ENCODE assay signal across 17 cellular contexts in the genomic region with DNA sequence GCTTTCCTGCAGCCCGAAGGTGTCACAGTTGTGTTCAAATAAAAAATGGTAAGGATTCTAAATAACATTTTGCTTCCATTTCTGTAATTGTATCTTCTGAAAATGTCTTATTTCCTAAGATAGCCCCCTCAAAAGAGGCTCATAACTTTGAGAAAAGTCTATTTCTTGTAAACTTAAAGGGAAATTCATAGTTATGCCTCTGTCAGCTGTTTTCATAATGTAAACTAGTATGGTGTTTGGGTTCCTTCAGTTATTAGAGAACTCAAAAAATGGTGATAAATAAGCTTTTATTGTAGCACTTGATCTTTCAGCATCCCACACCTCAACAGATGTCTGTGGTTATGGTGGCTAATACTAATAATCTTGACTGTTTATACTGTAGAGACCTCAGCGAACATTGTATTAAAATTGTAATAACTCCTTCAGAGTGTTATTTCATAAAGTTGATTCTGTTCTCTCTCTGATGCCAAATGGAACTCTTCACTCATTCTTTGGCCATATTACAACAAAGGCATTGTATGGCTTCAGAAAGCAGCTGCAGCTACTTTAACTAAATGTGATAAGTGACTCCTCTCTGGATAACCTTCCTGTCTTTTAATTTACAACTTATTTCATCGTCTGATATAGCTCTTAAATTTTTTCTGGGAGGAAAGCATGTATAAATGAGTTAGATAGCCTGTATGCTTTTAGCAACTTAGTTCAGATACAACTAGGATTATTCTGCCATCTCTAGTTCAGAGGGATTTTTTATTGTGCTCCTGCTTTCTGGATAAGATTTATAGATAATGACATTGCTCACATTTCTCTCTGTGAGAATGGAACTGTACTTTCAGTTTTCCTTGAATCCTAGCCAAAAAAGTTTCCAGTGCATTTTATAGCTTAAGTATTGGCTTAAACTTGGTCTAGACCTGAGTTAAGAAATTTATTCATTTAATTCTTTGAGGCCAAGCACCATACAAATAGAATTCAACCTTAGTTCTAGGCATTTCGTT. TPM values are rescaled to one million over a fixed set of nuclear protein-coding genes. Genes with fewer than 3 reads are reported as not detected.
DNase-seq lines count a peak whose midpoint lies in the region; ATAC-seq, FAIRE-seq and TF ChIP-seq lines count a peak whose summit lies in the region.
"Had no signal": no experiment of that assay in that cellular context is flagged by ENCODE, and none has a peak within 500 bp of the region (broad histone marks: within the 10 kb centered on the region; RNA-seq: fewer than 3 reads in every experiment).

No MANE protein-coding gene starts in this region.

- peak; percentile 68 for ATAC-seq in mucosa of descending colon
- no peak for ATAC-seq in GM19463 (IDR thresholded peaks at IDR 0.05; ENCODE audit: unreplicated experiment)
- no peak for ATAC-seq in foreskin keratinocyte
- ATAC-seq: HCT116 had no signal

- FAIRE-seq in A204.1 (lab: Jason Lieb, UNC), result peak; percentile 6
- FAIRE-seq: RCC 7860 had no signal

- peaks cover 12% of the 10 kb centered on the region for H3K4me1 ChIP-seq in mucosa of descending colon (ENCODE audit: low read depth)
- H3K4me1 ChIP-seq in foreskin keratinocyte, result no peaks in the 10 kb centered on the region

- H3K4me3 ChIP-seq in choroid plexus epithelial cell (ENCODE audit: low read depth, low read length), result no peak overlapping the region
- H3K4me3 ChIP-seq in mucosa of descending colon, result no peak overlapping the region

- H3K27me3 ChIP-seq in foreskin keratinocyte, result no peaks in the 10 kb centered on the region

- H3K36me3 ChIP-seq in mucosa of descending colon (ENCODE audit: low read depth), result peaks cover 5% of the 10 kb centered on the region

- H3K27ac ChIP-seq in foreskin keratinocyte, result no peak overlapping the region

- DNase-seq in RPMI7951 (ENCODE audit: low read depth) (peak; percentile 18), choroid plexus epithelial cell (ENCODE audit: low read depth) (peak; percentile 69), mucosa of descending colon (no peak), DMS79 (lab: John Stamatoyannopoulos, UW) (no peak), foreskin keratinocyte (no peak), HT-29 (ENCODE audit: low spot score) (no peak)
- DNase-seq: activated B cell treated with CpG ODN at 0.5 μM for 24 hours; activated effector memory CD4-positive, alpha-beta T cell treated with anti-CD3 and anti-CD28 coated beads, Interleukin-2, amount 50 U/mL, for 16 hours; mammary epithelial cell; NCI-H2107; NCI-H69; stimulated activated naive CD4-positive, alpha-beta T cell; T-helper 1 cell had no signal

- intact Hi-C loops in mucosa of descending colon (cut with DNase I, micrococcal nuclease), result no loop called here

- TF ChIP-seq CTCF in choroid plexus epithelial cell (conservative IDR thresholded peaks at IDR 0.05; ENCODE audit: low read depth, low read length) (no peak), mucosa of descending colon (IDR thresholded peaks at IDR 0.05) (no peak), foreskin keratinocyte (conservative IDR thresholded peaks at IDR 0.05) (no peak)

- H3K9me3 ChIP-seq in mucosa of descending colon, result no peaks in the 10 kb centered on the region

RNA-seq across cellular contexts. Expression of a gene that starts 57.4 kb away (rescaled TPM):
- total RNA-seq in RPMI7951 (2014; rRNA removed; shearing (Covaris generic)), result 21.3 and 23.7 TPM in 2 replicates
- total RNA-seq in mucosa of descending colon (10 to 100 TPM; 30.1 to 36.2 (median 34.1) TPM), foreskin keratinocyte (17.8 and 19.9 TPM in 2 replicates)
- polyA plus RNA-seq in foreskin keratinocyte, result 5.0 and 5.4 TPM in 2 replicates
- total RNA-seq in HT-29 (2014; rRNA removed; shearing (Covaris generic)), result 10.9 and 22.6 TPM in 2 replicates

Comparison
In these comparisons a context has a peak if more than half of its experiments do, and no peak if none do; other contexts are left out.
1. DNase-seq: peak in RPMI7951 (single experiment) and choroid plexus epithelial cell (single experiment); none in mucosa of descending colon (0 of 3), DMS79 (single experiment), foreskin keratinocyte (0 of 2) and HT-29 (single experiment).